ENCODE assay signal across 20 cellular contexts in the genomic region with DNA sequence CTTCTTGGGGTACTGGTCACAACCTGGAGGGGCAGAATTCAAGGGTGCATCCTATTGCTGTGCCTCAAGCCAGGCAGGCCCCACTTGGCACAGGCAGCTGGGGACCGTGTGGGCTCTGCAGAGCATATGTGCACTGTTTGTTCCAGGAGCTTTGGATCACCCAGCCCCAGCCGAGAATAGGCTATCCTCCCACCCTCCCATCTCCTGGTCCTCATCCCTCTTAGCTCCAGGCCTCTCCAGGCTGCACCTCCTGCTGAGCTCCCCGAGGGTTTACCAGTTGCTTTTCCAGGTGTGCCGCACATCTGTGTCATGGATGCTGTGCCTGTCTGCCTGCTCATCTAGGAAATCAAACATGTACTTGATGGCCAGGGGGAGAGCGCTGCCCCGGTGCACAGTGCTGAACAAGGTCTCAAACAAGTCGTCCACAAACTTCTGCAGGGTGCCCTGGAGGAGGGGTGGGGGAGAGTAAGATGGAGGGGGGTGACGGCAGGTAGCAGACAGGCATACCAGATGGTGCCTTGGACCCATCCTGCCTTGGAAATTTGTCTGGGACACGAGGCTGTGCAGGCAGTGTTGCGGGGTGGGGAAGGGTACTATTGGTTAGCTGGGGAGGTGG.
DNase-seq lines count a peak whose midpoint lies in the region; ATAC-seq and TF ChIP-seq lines count a peak whose summit lies in the region.
"Had no signal": no experiment of that assay in that cellular context is flagged by ENCODE, and none has a peak within 500 bp of the region (broad histone marks: within the 10 kb centered on the region; RNA-seq: fewer than 3 reads in every experiment).

No MANE protein-coding gene starts in this region.

- H3K27me3 Mint-ChIP-seq in HFFc6 (ENCODE audit: insufficient read depth) (no peaks in the 10 kb centered on the region; the same call in 1 of the 2 replicates), brain (peaks cover 3% of the 10 kb centered on the region)
- H3K27me3 Mint-ChIP-seq: activated naive CD8-positive, alpha-beta T cell treated with anti-CD3 and anti-CD28 coated beads for 36 hours had no signal

- no peak for TF ChIP-seq CTCF in HFFc6 (IDR thresholded peaks at IDR 0.05)
- TF ChIP-seq CTCF in brain (conservative IDR thresholded peaks at IDR 0.05), result no peak
- no peak for TF ChIP-seq CTCF in thoracic aorta (IDR thresholded peaks at IDR 0.05)
- no peak for TF ChIP-seq CTCF in coronary artery (IDR thresholded peaks at IDR 0.05)

- no peaks in the 10 kb centered on the region for H3K9me3 Mint-ChIP-seq in HFFc6
- H3K9me3 Mint-ChIP-seq in brain, result no peaks in the 10 kb centered on the region
- H3K9me3 Mint-ChIP-seq: activated naive CD8-positive, alpha-beta T cell treated with anti-CD3 and anti-CD28 coated beads for 36 hours; CD4-positive, alpha-beta T cell; natural killer cell had no signal

- peak overlapping the region; percentile 19 for H3K18ac ChIP-seq in neuronal stem cell (ENCODE audit: low read length)

- H2BK15ac ChIP-seq in neuronal stem cell (ENCODE audit: low read length), result no peak overlapping the region

- peaks cover 31% of the 10 kb centered on the region for H3K36me3 Mint-ChIP-seq in HFFc6 (ENCODE audit: low read depth)
- H3K36me3 Mint-ChIP-seq in brain, result peaks cover 64% of the 10 kb centered on the region
- H3K36me3 Mint-ChIP-seq: activated naive CD8-positive, alpha-beta T cell treated with anti-CD3 and anti-CD28 coated beads for 36 hours; natural killer cell had no signal

- H3K36me3 ChIP-seq in neuronal stem cell (replicated peaks in 1 of 2; ENCODE audit: control insufficient read depth in 2 of 2, insufficient read depth in 2 of 2, low read length in 2 of 2), result no peaks in the 10 kb centered on the region
- H3K36me3 ChIP-seq in thoracic aorta, result peaks cover 41% of the 10 kb centered on the region
- H3K36me3 ChIP-seq: MG63 had no signal

- ATAC-seq in thoracic aorta (ENCODE audit: insufficient number of reproducible peaks, low FRiP score, low read depth), result no peak
- no peak for ATAC-seq in HG03439 (IDR thresholded peaks at IDR 0.05; ENCODE audit: unreplicated experiment)
- ATAC-seq: natural killer cell had no signal

- no peak overlapping the region for H2BK120ac ChIP-seq in neuronal stem cell (ENCODE audit: low read depth, low read length)

- no peak overlapping the region for H3K4me2 ChIP-seq in neuronal stem cell (ENCODE audit: insufficient read depth, low read length, poor library complexity, severe bottlenecking)

- no peak overlapping the region for H4K8ac ChIP-seq in neuronal stem cell (ENCODE audit: low read depth, low read length)

- H3K4ac ChIP-seq in neuronal stem cell (ENCODE audit: low read length), result no peak overlapping the region

- no peak overlapping the region for H3K27ac ChIP-seq in neuronal stem cell (replicated peaks; ENCODE audit: low read length)
- peak overlapping the region; percentile 70 to 79 for H3K27ac ChIP-seq in thoracic aorta
- H3K27ac ChIP-seq in coronary artery, result peak overlapping the region in 1 of 2 donors; percentile 88
- H3K27ac ChIP-seq: pancreas, spleen had no signal

- H3K9me3 ChIP-seq in neuronal stem cell (replicated peaks in 1 of 2; ENCODE audit: control insufficient read depth in 2 of 2, insufficient read depth in 1 of 2, low read depth in 1 of 2, low read length in 2 of 2) (no peaks in the 10 kb centered on the region), thoracic aorta (no peaks in the 10 kb centered on the region)
- H3K9me3 ChIP-seq: MG63, pancreas, spleen, upper lobe of left lung had no signal

- no peak overlapping the region for H3K14ac ChIP-seq in neuronal stem cell (ENCODE audit: low read length)

- peaks cover 43% of the 10 kb centered on the region for H3K4me1 Mint-ChIP-seq in HFFc6 (ENCODE audit: low read depth)
- H3K4me1 Mint-ChIP-seq in brain, result peaks cover 52% of the 10 kb centered on the region
- H3K4me1 Mint-ChIP-seq: activated naive CD8-positive, alpha-beta T cell treated with anti-CD3 and anti-CD28 coated beads for 36 hours; natural killer cell had no signal

- DNase-seq in HFFc6 (no peak), neuronal stem cell (ENCODE audit: low spot score) (no peak), thoracic aorta (ENCODE audit: low spot score) (no peak), coronary artery (ENCODE audit: low spot score) (no peak), NCI-H1048 (lab: John Stamatoyannopoulos, UW) (no peak)
- DNase-seq: activated CD8-positive, alpha-beta memory T cell treated with anti-CD3 and anti-CD28 coated beads, Interleukin-2, amount 50 U/mL, for 48 hours; activated naive CD8-positive, alpha-beta T cell treated with anti-CD3 and anti-CD28 coated beads for 36 hours; CD4-positive, alpha-beta T cell; mesendoderm; natural killer cell; NCI-H1417 treated with DMSO at 0.1 percent for 48 hours; NCI-H2171; pancreas; spleen; stimulated activated CD4-positive, alpha-beta T cell treated with anti-CD3 and anti-CD28 coated beads, Interleukin-4, amount 100 ng/mL, for 1 hour; stimulated activated naive CD4-positive, alpha-beta T cell; upper lobe of left lung had no signal

- no peaks in the 10 kb centered on the region for H3K27me3 ChIP-seq in neuronal stem cell (ENCODE audit: control insufficient read depth in 3 of 3, insufficient read depth in 3 of 3, low read depth in 1 of 3, low read length in 3 of 3)
- H3K27me3 ChIP-seq in thoracic aorta (replicated peaks; ENCODE audit: insufficient read depth), result no peaks in the 10 kb centered on the region
- H3K27me3 ChIP-seq: MG63, pancreas, upper lobe of left lung had no signal

- H2AFZ ChIP-seq in neuronal stem cell (ENCODE audit: low read length), result no peak overlapping the region

- H3K4me1 ChIP-seq in neuronal stem cell (ENCODE audit: control insufficient read depth in 2 of 2, insufficient read depth in 1 of 2, low read depth in 1 of 2, low read length in 2 of 2) (peaks cover 0 to 4% of the 10 kb centered on the region in 2 donors), thoracic aorta (ENCODE audit: control insufficient read depth in 1 of 2, low read depth in 2 of 2) (peaks cover 20 to 27% of the 10 kb centered on the region in 2 donors)

- no peak overlapping the region for H2BK12ac ChIP-seq in neuronal stem cell (ENCODE audit: low read length)

- no CpG with 5 or more reads among the region's 10 CpGs for WGBS in neuronal stem cell (ENCODE audit: extremely low coverage in 2 of 2, insufficient read length in 2 of 2, insufficient replicate concordance in 1 of 2), 2 donors

- no peak overlapping the region for H3K9ac ChIP-seq in neuronal stem cell (ENCODE audit: low read depth, low read length, poor library complexity)

- H3K23ac ChIP-seq in neuronal stem cell (ENCODE audit: low read depth, low read length, poor library complexity), result peak overlapping the region; percentile 21

- no peak overlapping the region for H2AK5ac ChIP-seq in neuronal stem cell (ENCODE audit: low read depth, low read length)

- H3K4me3 ChIP-seq in neuronal stem cell (ENCODE audit: low read length in 2 of 2), result peak overlapping the region in 1 of 2 donors; percentile 27
- no peak overlapping the region for H3K4me3 ChIP-seq in thoracic aorta
- no peak overlapping the region for H3K4me3 ChIP-seq in coronary artery
- H3K4me3 ChIP-seq: MG63, pancreas, spleen, upper lobe of left lung had no signal

- H4K91ac ChIP-seq in neuronal stem cell (ENCODE audit: low read depth, low read length, poor library complexity), result no peak overlapping the region

- no peak overlapping the region for H3K4me3 Mint-ChIP-seq in HFFc6
- H3K4me3 Mint-ChIP-seq in brain, result no peak overlapping the region
- H3K4me3 Mint-ChIP-seq: activated naive CD8-positive, alpha-beta T cell treated with anti-CD3 and anti-CD28 coated beads for 36 hours; CD4-positive, alpha-beta T cell; natural killer cell had no signal

- H3K27ac Mint-ChIP-seq in HFFc6 (peak overlapping the region; percentile 96), brain (peak overlapping the region in 4 of 5 experiments; percentile 35 to 95 (median 62))
- H3K27ac Mint-ChIP-seq: activated naive CD8-positive, alpha-beta T cell treated with anti-CD3 and anti-CD28 coated beads for 36 hours; CD4-positive, alpha-beta T cell; natural killer cell had no signal

- no peak overlapping the region for H2BK5ac ChIP-seq in neuronal stem cell (ENCODE audit: low read length)

- H3K79me1 ChIP-seq in neuronal stem cell (ENCODE audit: low read depth, low read length), result no peaks in the 10 kb centered on the region
